ENCODE assay signal across 14 cellular contexts in genomic region chr3:11705049-11705448, GRCh38.
DNase-seq lines count a peak whose midpoint lies in the region; ATAC-seq and TF ChIP-seq lines count a peak whose summit lies in the region.
"Had no signal": no experiment of that assay in that cellular context is flagged by ENCODE, and none has a peak within 500 bp of the region (broad histone marks: within the 10 kb centered on the region; RNA-seq: fewer than 3 reads in every experiment).

No MANE protein-coding gene starts in this region.

- peak overlapping the region; percentile 72; the same call in 1 of the 2 replicates for H2AFZ ChIP-seq in GM23338
- no peak overlapping the region for H2AFZ ChIP-seq in osteoblast (ENCODE audit: low read length)
- H2AFZ ChIP-seq: hepatocyte had no signal

- no peak overlapping the region for H3K4me3 ChIP-seq in GM23338
- no peak overlapping the region for H3K4me3 ChIP-seq in osteoblast (ENCODE audit: insufficient read depth, low read length)
- H3K4me3 ChIP-seq: BLaER1, breast epithelium, hepatocyte had no signal

- TF ChIP-seq CTCF in GM23338 (conservative IDR thresholded peaks at IDR 0.05; ENCODE audit: low read depth in 2 of 2) (no peak), osteoblast (IDR thresholded peaks at IDR 0.05; ENCODE audit: extremely low read depth, low read depth, low read length) (no peak)

- no peaks in the 10 kb centered on the region for H3F3A ChIP-seq in GM23338 (replicated peaks; ENCODE audit: low read depth)

- H3K9me2 ChIP-seq in GM23338 (ENCODE audit: insufficient read depth) = no peaks in the 10 kb centered on the region

- H3K27me3 ChIP-seq in GM23338 (ENCODE audit: insufficient read depth) (no peaks in the 10 kb centered on the region), osteoblast (ENCODE audit: insufficient read depth, low read length) (no peaks in the 10 kb centered on the region)
- H3K27me3 ChIP-seq: BLaER1, breast epithelium, hepatocyte had no signal

- H4K20me1 ChIP-seq in GM23338 (replicated peaks; ENCODE audit: insufficient read depth) (peaks cover 2% of the 10 kb centered on the region; the same call in 1 of the 2 replicates), osteoblast (ENCODE audit: insufficient read depth, low read length) (peaks cover 17% of the 10 kb centered on the region)
- H4K20me1 ChIP-seq: BLaER1 had no signal

- H3K36me3 ChIP-seq in GM23338 (ENCODE audit: insufficient read depth) = no peaks in the 10 kb centered on the region; the same call in 1 of the 2 replicates
- H3K36me3 ChIP-seq in osteoblast (ENCODE audit: insufficient read depth, low read length) = no peaks in the 10 kb centered on the region
- H3K36me3 ChIP-seq: BLaER1, breast epithelium had no signal

- peaks cover 8% of the 10 kb centered on the region for H3K36me3 Mint-ChIP-seq in GM23338 (ENCODE audit: low read depth)
- peaks cover 7% of the 10 kb centered on the region for H3K36me3 Mint-ChIP-seq in activated naive CD8-positive, alpha-beta T cell treated with anti-CD3 and anti-CD28 coated beads for 36 hours

- H3K9me3 ChIP-seq in osteoblast (ENCODE audit: low read depth, low read length) = no peaks in the 10 kb centered on the region
- H3K9me3 ChIP-seq: BLaER1, breast epithelium had no signal

- no peak overlapping the region for H3K4me2 ChIP-seq in GM23338
- no peak overlapping the region for H3K4me2 ChIP-seq in osteoblast (ENCODE audit: insufficient read depth, low read length)
- H3K4me2 ChIP-seq: BLaER1, hepatocyte had no signal

- H3K27ac Mint-ChIP-seq in GM23338 = no peak overlapping the region
- H3K27ac Mint-ChIP-seq in activated naive CD8-positive, alpha-beta T cell treated with anti-CD3 and anti-CD28 coated beads for 36 hours = no peak overlapping the region
- H3K27ac Mint-ChIP-seq: activated CD4-positive, alpha-beta T cell treated with anti-CD3 and anti-CD28 coated beads, Interleukin-2, amount 10 ng/mL, durations not matched to agents 7 days and 5 days had no signal

- H3K4me1 Mint-ChIP-seq in GM23338 = peaks cover 15% of the 10 kb centered on the region
- no peaks in the 10 kb centered on the region for H3K4me1 Mint-ChIP-seq in activated naive CD8-positive, alpha-beta T cell treated with anti-CD3 and anti-CD28 coated beads for 36 hours
- H3K4me1 Mint-ChIP-seq: activated CD4-positive, alpha-beta T cell treated with anti-CD3 and anti-CD28 coated beads, Interleukin-2, amount 10 ng/mL, durations not matched to agents 7 days and 5 days had no signal

- ATAC-seq in GM23338 (peak; percentile 78), left lobe of liver (peak; percentile 44), HG03521 (IDR thresholded peaks at IDR 0.05; ENCODE audit: unreplicated experiment) (no peak)

- peaks cover 4% of the 10 kb centered on the region for H3K9me3 Mint-ChIP-seq in GM23338
- peaks cover 4% of the 10 kb centered on the region for H3K9me3 Mint-ChIP-seq in activated naive CD8-positive, alpha-beta T cell treated with anti-CD3 and anti-CD28 coated beads for 36 hours

- 0 out of 2 replicates have a peak overlapping the region, but pooled peaks have one; percentile 30 for H3K27ac ChIP-seq in GM23338 (ENCODE audit: low read depth)
- no peak overlapping the region for H3K27ac ChIP-seq in osteoblast (ENCODE audit: low read depth, low read length)
- H3K27ac ChIP-seq: BLaER1, breast epithelium, hepatocyte had no signal

- peaks cover 27% of the 10 kb centered on the region for H3K79me2 ChIP-seq in GM23338 (replicated peaks; ENCODE audit: insufficient read depth)
- peaks cover 40% of the 10 kb centered on the region for H3K79me2 ChIP-seq in osteoblast (ENCODE audit: insufficient read depth, low read length)

- H3K27me3 Mint-ChIP-seq in GM23338 (ENCODE audit: insufficient read depth, low read depth, poor library complexity) = no peaks in the 10 kb centered on the region
- no peaks in the 10 kb centered on the region for H3K27me3 Mint-ChIP-seq in activated naive CD8-positive, alpha-beta T cell treated with anti-CD3 and anti-CD28 coated beads for 36 hours
- H3K27me3 Mint-ChIP-seq: activated CD4-positive, alpha-beta T cell treated with anti-CD3 and anti-CD28 coated beads, Interleukin-2, amount 10 ng/mL, durations not matched to agents 7 days and 5 days had no signal

- H3K4me3 Mint-ChIP-seq in GM23338 = no peak overlapping the region
- H3K4me3 Mint-ChIP-seq in activated naive CD8-positive, alpha-beta T cell treated with anti-CD3 and anti-CD28 coated beads for 36 hours = peak overlapping the region; percentile 44

- peaks cover 13% of the 10 kb centered on the region for H3K4me1 ChIP-seq in GM23338 (ENCODE audit: insufficient read depth)
- no peaks in the 10 kb centered on the region for H3K4me1 ChIP-seq in osteoblast (ENCODE audit: insufficient read depth, low read length)
- H3K4me1 ChIP-seq: BLaER1, breast epithelium had no signal

- DNase-seq in AG20443 (ENCODE audit: low spot score) = peak; percentile 52
- DNase-seq in GM23338 (ENCODE audit: low spot score) = peak; percentile 32
- no peak for DNase-seq in activated naive CD8-positive, alpha-beta T cell treated with anti-CD3 and anti-CD28 coated beads for 36 hours
- DNase-seq in left lobe of liver (ENCODE audit: low spot score) = no peak
- no peak for DNase-seq in NCI-H187 treated with DMSO at 0.1 percent for 48 hours (lab: John Stamatoyannopoulos, UW)
- no peak for DNase-seq in osteoblast (ENCODE audit: insufficient read length, low spot score, missing footprints)
- no peak for DNase-seq in NCI-H2081 (lab: John Stamatoyannopoulos, UW)
- DNase-seq: activated CD4-positive, alpha-beta T cell treated with anti-CD3 and anti-CD28 coated beads, Interleukin-2, amount 10 ng/mL, durations not matched to agents 7 days and 5 days; GF-D8; GOT3 had no signal

TF ChIP-seq in GM23338, 12 proteins besides CTCF, POLR2A, EP300 and RAD21:
- TF ChIP-seq, protein P1, sequence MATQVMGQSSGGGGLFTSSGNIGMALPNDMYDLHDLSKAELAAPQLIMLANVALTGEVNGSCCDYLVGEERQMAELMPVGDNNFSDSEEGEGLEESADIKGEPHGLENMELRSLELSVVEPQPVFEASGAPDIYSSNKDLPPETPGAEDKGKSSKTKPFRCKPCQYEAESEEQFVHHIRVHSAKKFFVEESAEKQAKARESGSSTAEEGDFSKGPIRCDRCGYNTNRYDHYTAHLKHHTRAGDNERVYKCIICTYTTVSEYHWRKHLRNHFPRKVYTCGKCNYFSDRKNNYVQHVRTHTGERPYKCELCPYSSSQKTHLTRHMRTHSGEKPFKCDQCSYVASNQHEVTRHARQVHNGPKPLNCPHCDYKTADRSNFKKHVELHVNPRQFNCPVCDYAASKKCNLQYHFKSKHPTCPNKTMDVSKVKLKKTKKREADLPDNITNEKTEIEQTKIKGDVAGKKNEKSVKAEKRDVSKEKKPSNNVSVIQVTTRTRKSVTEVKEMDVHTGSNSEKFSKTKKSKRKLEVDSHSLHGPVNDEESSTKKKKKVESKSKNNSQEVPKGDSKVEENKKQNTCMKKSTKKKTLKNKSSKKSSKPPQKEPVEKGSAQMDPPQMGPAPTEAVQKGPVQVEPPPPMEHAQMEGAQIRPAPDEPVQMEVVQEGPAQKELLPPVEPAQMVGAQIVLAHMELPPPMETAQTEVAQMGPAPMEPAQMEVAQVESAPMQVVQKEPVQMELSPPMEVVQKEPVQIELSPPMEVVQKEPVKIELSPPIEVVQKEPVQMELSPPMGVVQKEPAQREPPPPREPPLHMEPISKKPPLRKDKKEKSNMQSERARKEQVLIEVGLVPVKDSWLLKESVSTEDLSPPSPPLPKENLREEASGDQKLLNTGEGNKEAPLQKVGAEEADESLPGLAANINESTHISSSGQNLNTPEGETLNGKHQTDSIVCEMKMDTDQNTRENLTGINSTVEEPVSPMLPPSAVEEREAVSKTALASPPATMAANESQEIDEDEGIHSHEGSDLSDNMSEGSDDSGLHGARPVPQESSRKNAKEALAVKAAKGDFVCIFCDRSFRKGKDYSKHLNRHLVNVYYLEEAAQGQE (IDR thresholded peaks at IDR 0.05; ENCODE audit: unreplicated experiment) = no peak
- TF ChIP-seq ETS1 (IDR thresholded peaks at IDR 0.05) (no peak), CREB1 (CRISPR knock-in tag; IDR thresholded peaks at IDR 0.05; ENCODE audit: low read depth) (no peak), JUNB (IDR thresholded peaks at IDR 0.05; ENCODE audit: unreplicated experiment) (no peak), ZNF331 (CRISPR knock-in tag; IDR thresholded peaks at IDR 0.05; ENCODE audit: low read depth) (no peak), EZH2 (IDR thresholded peaks at IDR 0.05; ENCODE audit: low read depth, unreplicated experiment) (no peak)
TF ChIP-seq in GM23338: peak in this region for 0.

Comparison
In these comparisons a context has a peak if more than half of its experiments do, and no peak if none do; other contexts are left out.
1. DNase-seq: peak in AG20443 (single experiment) and GM23338 (single experiment); none in activated naive CD8-positive, alpha-beta T cell treated with anti-CD3 and anti-CD28 coated beads for 36 hours (single experiment), left lobe of liver (single experiment), NCI-H187 treated with DMSO at 0.1 percent for 48 hours (single experiment), osteoblast (single experiment) and NCI-H2081 (0 of 2).